ENCODE assay signal across 30 cellular contexts in the genomic region with DNA sequence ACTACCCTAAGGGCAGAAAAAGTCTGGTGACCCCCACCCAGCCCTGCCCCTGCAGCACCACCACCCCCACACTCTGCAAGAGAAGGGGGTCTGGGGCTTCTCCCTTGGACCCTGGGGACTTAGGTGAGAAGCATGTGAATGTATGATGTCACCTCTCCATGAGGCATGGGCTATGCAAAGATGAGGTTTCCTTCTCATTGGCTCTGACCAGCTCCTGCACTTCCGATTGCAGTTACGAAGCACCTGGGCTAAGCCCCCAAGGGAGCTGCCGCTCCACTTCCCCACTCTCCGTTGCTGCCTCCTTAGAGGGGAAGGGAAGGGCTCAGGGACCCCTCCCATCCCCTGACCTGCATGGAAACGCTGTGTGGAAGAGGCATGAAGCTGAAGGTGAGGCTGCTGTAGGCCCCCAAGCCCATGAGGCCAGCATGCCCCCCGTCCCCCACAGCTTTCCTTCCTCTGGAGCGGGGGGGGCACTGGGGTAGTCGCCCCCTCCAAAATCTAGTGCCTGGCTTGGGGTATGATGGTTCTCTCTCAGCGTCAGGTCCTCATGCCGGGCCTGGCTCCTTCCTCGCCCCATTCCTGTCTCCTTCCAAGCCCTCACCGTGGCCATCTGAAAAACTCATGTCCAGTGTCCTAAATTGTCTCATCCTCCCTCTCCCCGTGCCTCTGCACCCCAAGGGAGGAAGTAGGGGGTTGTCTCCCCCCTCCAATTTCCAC.
A peak's percentile ranks its signal among the peaks of the same experiment; 100 is the strongest.
DNase-seq lines count a peak whose midpoint lies in the region; ATAC-seq and TF ChIP-seq lines count a peak whose summit lies in the region.
"Had no signal": no experiment of that assay in that cellular context is flagged by ENCODE, and none has a peak within 500 bp of the region (broad histone marks: within the 10 kb centered on the region; RNA-seq: fewer than 3 reads in every experiment).

No MANE protein-coding gene starts in this region.

- H3K27ac Mint-ChIP-seq in memory B cell, result peak overlapping the region; percentile 38
- H3K27ac Mint-ChIP-seq in stimulated activated effector memory CD8-positive, alpha-beta T cell treated with anti-CD3 and anti-CD28 coated beads, Interleukin-12 subunit alpha, Interleukin-12 subunit beta, amount 100 ng/mL, for 72 hours, result no peak overlapping the region
- H3K27ac Mint-ChIP-seq: activated CD4-positive, alpha-beta T cell treated with anti-CD3 and anti-CD28 coated beads for 36 hours; activated CD8-positive, alpha-beta T cell treated with anti-CD3 and anti-CD28 coated beads for 36 hours; activated naive CD4-positive, alpha-beta T cell treated with anti-CD3 and anti-CD28 coated beads, Interleukin-2, amount 50 U/mL, for 72 hours; activated T-helper 2 cell treated with anti-CD3 and anti-CD28 coated beads, Interferon-gamma antibody, Interleukin-2, Interleukin-4, amounts not matched to agents 10 μg/mL and 5 μg/mL and 100 μg/mL, durations not matched to agents 14 hours and 24 hours and 36 hours; GM23338; HFFc6; mesothelial cell of epicardium; stimulated activated naive CD8-positive, alpha-beta T cell treated with anti-CD3 and anti-CD28 coated beads, Interleukin-15, Interleukin-2, amounts not matched to agents 100 ng/mL and 50 ng/mL, for 24 hours; T-helper 2 cell treated with Interferon-gamma antibody and Interleukin-4, amounts not matched to agents 5 μg/mL and 100 μg/mL, for 36 hours had no signal

- peak overlapping the region; percentile 62 for H3K4me3 ChIP-seq in DOHH2 (ENCODE audit: low read length)
- H3K4me3 ChIP-seq: esophagus squamous epithelium, GM23338, right atrium auricular region, smooth muscle cell, vagina had no signal

- H3K9me3 Mint-ChIP-seq in memory B cell, result no peaks in the 10 kb centered on the region
- no peaks in the 10 kb centered on the region for H3K9me3 Mint-ChIP-seq in stimulated activated effector memory CD8-positive, alpha-beta T cell treated with anti-CD3 and anti-CD28 coated beads, Interleukin-12 subunit alpha, Interleukin-12 subunit beta, amount 100 ng/mL, for 72 hours
- H3K9me3 Mint-ChIP-seq: activated CD8-positive, alpha-beta T cell treated with anti-CD3 and anti-CD28 coated beads for 36 hours; activated naive CD4-positive, alpha-beta T cell treated with anti-CD3 and anti-CD28 coated beads, Interleukin-2, amount 50 U/mL, for 72 hours; activated T-helper 2 cell treated with anti-CD3 and anti-CD28 coated beads, Interferon-gamma antibody, Interleukin-2, Interleukin-4, amounts not matched to agents 10 μg/mL and 5 μg/mL and 100 μg/mL, durations not matched to agents 14 hours and 24 hours and 36 hours; GM23338; HFFc6; mesothelial cell of epicardium; stimulated activated naive CD8-positive, alpha-beta T cell treated with anti-CD3 and anti-CD28 coated beads, Interleukin-15, Interleukin-2, amounts not matched to agents 100 ng/mL and 50 ng/mL, for 24 hours; T-helper 2 cell treated with Interferon-gamma antibody and Interleukin-4, amounts not matched to agents 5 μg/mL and 100 μg/mL, for 36 hours had no signal

- no peaks in the 10 kb centered on the region for H3K9me3 ChIP-seq in DOHH2 (ENCODE audit: control insufficient read depth, insufficient read depth, low read length)
- H3K9me3 ChIP-seq: esophagus squamous epithelium, right atrium auricular region, vagina had no signal

- ATAC-seq in HG02798 (IDR thresholded peaks at IDR 0.05; ENCODE audit: poor library complexity, unreplicated experiment) (peak; percentile 32), memory B cell (ENCODE audit: low read depth) (peak; percentile 75), HG02884 (IDR thresholded peaks at IDR 0.05; ENCODE audit: unreplicated experiment) (no peak)
- ATAC-seq in stimulated activated effector memory CD8-positive, alpha-beta T cell treated with anti-CD3 and anti-CD28 coated beads, Interleukin-12 subunit alpha, Interleukin-12 subunit beta, amount 100 ng/mL, for 72 hours, result no peak
- ATAC-seq: activated CD4-positive, alpha-beta T cell treated with anti-CD3 and anti-CD28 coated beads for 36 hours; activated CD8-positive, alpha-beta T cell treated with anti-CD3 and anti-CD28 coated beads for 36 hours; activated naive CD4-positive, alpha-beta T cell treated with anti-CD3 and anti-CD28 coated beads, Interleukin-2, amount 50 U/mL, for 72 hours; foreskin keratinocyte; GM23338 had no signal

- no peaks in the 10 kb centered on the region for H3K9me2 ChIP-seq in DOHH2 (replicated peaks; ENCODE audit: control insufficient read depth, low read length)

- no peaks in the 10 kb centered on the region for H3K27me3 ChIP-seq in DOHH2 (ENCODE audit: control insufficient read depth, low read length)
- H3K27me3 ChIP-seq: dorsolateral prefrontal cortex, right atrium auricular region, vagina had no signal

- H3K79me2 ChIP-seq in DOHH2 (ENCODE audit: control insufficient read depth, low read length), result peaks cover 4% of the 10 kb centered on the region

- peaks cover 2% of the 10 kb centered on the region; the same call in 1 of the 2 replicates for H3F3A ChIP-seq in DOHH2 (ENCODE audit: control insufficient read depth, insufficient read depth)

- H3K27ac ChIP-seq in DOHH2 (ENCODE audit: low read depth, low read length), result no peak overlapping the region
- H3K27ac ChIP-seq: esophagus squamous epithelium, foreskin keratinocyte, KMS-11, right atrium auricular region, vagina had no signal

- peak overlapping the region; percentile 30 for H3K4me3 Mint-ChIP-seq in memory B cell
- no peak overlapping the region for H3K4me3 Mint-ChIP-seq in stimulated activated effector memory CD8-positive, alpha-beta T cell treated with anti-CD3 and anti-CD28 coated beads, Interleukin-12 subunit alpha, Interleukin-12 subunit beta, amount 100 ng/mL, for 72 hours
- H3K4me3 Mint-ChIP-seq: activated CD4-positive, alpha-beta T cell treated with anti-CD3 and anti-CD28 coated beads for 36 hours; activated CD8-positive, alpha-beta T cell treated with anti-CD3 and anti-CD28 coated beads for 36 hours; GM23338; HFFc6; mesothelial cell of epicardium; stimulated activated naive CD8-positive, alpha-beta T cell treated with anti-CD3 and anti-CD28 coated beads, Interleukin-15, Interleukin-2, amounts not matched to agents 100 ng/mL and 50 ng/mL, for 24 hours; T-helper 2 cell treated with Interferon-gamma antibody and Interleukin-4, amounts not matched to agents 5 μg/mL and 100 μg/mL, for 36 hours had no signal

- H4K20me1 ChIP-seq in DOHH2 (ENCODE audit: control insufficient read depth, insufficient read depth, low read depth, low read length), result no peaks in the 10 kb centered on the region

- H3K36me3 Mint-ChIP-seq in memory B cell, result peaks cover 7% of the 10 kb centered on the region
- H3K36me3 Mint-ChIP-seq in stimulated activated effector memory CD8-positive, alpha-beta T cell treated with anti-CD3 and anti-CD28 coated beads, Interleukin-12 subunit alpha, Interleukin-12 subunit beta, amount 100 ng/mL, for 72 hours, result peaks cover 16% of the 10 kb centered on the region

- peaks cover 9% of the 10 kb centered on the region for H3K4me1 Mint-ChIP-seq in memory B cell
- peaks cover 21% of the 10 kb centered on the region for H3K4me1 Mint-ChIP-seq in stimulated activated effector memory CD8-positive, alpha-beta T cell treated with anti-CD3 and anti-CD28 coated beads, Interleukin-12 subunit alpha, Interleukin-12 subunit beta, amount 100 ng/mL, for 72 hours

- DNase-seq in NCI-H2171 (lab: John Stamatoyannopoulos, UW), result peak; percentile 17
- DNase-seq in memory B cell (ENCODE audit: low spot score in 2 of 2), result peak in 1 of 2 donors; percentile 32
- no peak for DNase-seq in CD1c-positive myeloid dendritic cell (ENCODE audit: extremely low spot score)
- DNase-seq in stimulated activated effector memory CD8-positive, alpha-beta T cell treated with anti-CD3 and anti-CD28 coated beads, Interleukin-12 subunit alpha, Interleukin-12 subunit beta, amount 100 ng/mL, for 72 hours (ENCODE audit: low spot score in 2 of 2), result no peak
- DNase-seq: activated CD4-positive, alpha-beta T cell treated with anti-CD3 and anti-CD28 coated beads for 36 hours; activated CD8-positive, alpha-beta memory T cell treated with anti-CD3 and anti-CD28 coated beads, Interleukin-2, amount 50 U/mL, for 48 hours; activated CD8-positive, alpha-beta T cell treated with anti-CD3 and anti-CD28 coated beads for 36 hours; C1 segment of cervical spinal cord; COR-L47; DMS53; dorsolateral prefrontal cortex; esophagus squamous epithelium; foreskin keratinocyte; HFFc6; kidney; MM.1S; NCI-H2107 had no signal

- TF ChIP-seq CTCF in DOHH2 (IDR thresholded peaks at IDR 0.05; ENCODE audit: low read depth, low read length, poor library complexity, severe bottlenecking), result no peak

- H3K4me2 ChIP-seq in DOHH2 (ENCODE audit: low read length), result peak overlapping the region; percentile 75
- H3K4me2 ChIP-seq: GM23338, KMS-11, smooth muscle cell had no signal

- H3K36me3 ChIP-seq in DOHH2 (ENCODE audit: control insufficient read depth, low read length), result peaks cover 27% of the 10 kb centered on the region
- H3K36me3 ChIP-seq: esophagus squamous epithelium, right atrium auricular region, vagina had no signal

- H3K4me1 ChIP-seq in DOHH2 (ENCODE audit: control insufficient read depth, low read length), result peaks cover 31% of the 10 kb centered on the region
- H3K4me1 ChIP-seq: foreskin keratinocyte, vagina had no signal

- no peaks in the 10 kb centered on the region for H3K27me3 Mint-ChIP-seq in memory B cell

Comparison
In these comparisons a context has a peak if more than half of its experiments do, and no peak if none do; other contexts are left out.
1. ATAC-seq: peak in HG02798 (single experiment) and memory B cell (single experiment); none in HG02884 (single experiment) and stimulated activated effector memory CD8-positive, alpha-beta T cell treated with anti-CD3 and anti-CD28 coated beads, Interleukin-12 subunit alpha, Interleukin-12 subunit beta, amount 100 ng/mL, for 72 hours (single experiment).